Comparison of ENCODE assay signal across 1 cellular context in the genomic region with DNA sequence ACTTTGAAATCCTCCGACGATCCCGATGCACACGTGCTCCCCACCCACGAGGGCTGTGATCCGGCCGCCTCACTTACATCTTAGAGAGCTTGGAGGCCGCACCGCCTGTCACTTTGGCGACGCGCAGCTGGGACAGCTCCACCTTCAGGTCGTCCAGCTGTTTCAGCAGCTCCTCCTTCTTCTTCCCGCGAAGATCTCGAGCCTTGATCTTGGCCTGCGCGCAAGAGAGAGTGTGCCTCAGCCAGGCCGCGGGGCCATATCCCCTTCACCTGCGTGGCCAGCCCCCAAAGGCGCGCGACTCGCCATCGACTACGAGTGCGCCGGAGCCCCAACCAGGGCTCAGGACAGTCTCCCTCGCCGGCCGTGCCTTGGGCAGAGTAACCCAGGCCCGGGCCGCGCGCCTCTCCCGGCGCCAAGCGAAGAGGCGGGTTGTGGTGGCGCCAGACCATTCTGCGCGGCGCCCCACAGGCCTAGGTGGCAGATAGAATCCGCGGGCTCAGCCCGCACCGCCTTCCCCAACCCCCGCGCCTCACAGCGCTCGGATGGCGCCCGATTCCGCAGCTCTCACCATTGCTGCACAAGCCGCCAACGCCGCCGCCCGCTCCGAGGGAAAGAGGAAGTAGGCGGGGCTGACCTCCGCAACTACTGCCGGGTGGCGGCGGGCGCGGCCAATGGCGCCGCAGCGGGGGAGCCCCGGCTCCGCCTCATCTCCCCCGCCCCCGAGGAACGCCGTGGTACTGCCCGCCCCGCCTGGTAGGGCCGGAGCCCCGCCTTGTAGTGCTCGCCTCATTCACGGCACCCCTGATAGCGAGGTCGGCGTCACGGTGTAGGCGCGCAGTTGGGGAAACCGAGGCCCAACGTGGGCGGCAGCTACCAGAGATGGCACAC.
TF ChIP-seq lines count a peak whose summit lies in the region.

A gene (plus strand): TSS at position 789 of the 888 bp plus-strand sequence. CDS start 7,161 bp downstream, outside the sequence.
A gene (minus strand): TSS at position 616 of the 888 bp plus-strand sequence. CDS start 45 bp downstream, at position 571.

TF ChIP-seq in K562, 482 proteins besides CTCF, POLR2A, EP300 and RAD21 (continued from another document and continues in another):
- TF ChIP-seq ZNF699 (CRISPR knock-in tag; IDR thresholded peaks at IDR 0.05; ENCODE audit: insufficient replicate concordance) = no peak
- no peak for TF ChIP-seq POLR3G (IDR thresholded peaks at IDR 0.05; ENCODE audit: extremely low read depth, insufficient read length, insufficient replicate concordance)
- TF ChIP-seq CAMTA2 (CRISPR knock-in tag; conservative IDR thresholded peaks at IDR 0.05) = no peak
- no peak for TF ChIP-seq ZNF133 (CRISPR knock-in tag; IDR thresholded peaks at IDR 0.05)
- no peak for TF ChIP-seq GATAD2B (IDR thresholded peaks at IDR 0.05; ENCODE audit: borderline replicate concordance)
- TF ChIP-seq NEUROD1 (IDR thresholded peaks at IDR 0.05; ENCODE audit: borderline replicate concordance, low read depth, low read length, partially characterized antibody) = peak; percentile 62
- TF ChIP-seq ZNF316 (IDR thresholded peaks at IDR 0.05) = 0 out of 2 replicates have a peak, but pooled peaks have one; percentile 7
- TF ChIP-seq ESRRA (IDR thresholded peaks at IDR 0.05; ENCODE audit: borderline replicate concordance, low read depth) = no peak; the same call in 1 of the 2 replicates
- TF ChIP-seq PCBP2 (IDR thresholded peaks at IDR 0.05; ENCODE audit: low read depth, low read length, poor library complexity, severe bottlenecking) = peak; percentile 39
- TF ChIP-seq CBFA2T3 (IDR thresholded peaks at IDR 0.05) = no peak
- TF ChIP-seq GATA2 (CRISPR knock-in tag; IDR thresholded peaks at IDR 0.05) = peak; percentile 64
- no peak for TF ChIP-seq SMARCE1 (IDR thresholded peaks at IDR 0.05)
- no peak for TF ChIP-seq ZNF589 (CRISPR knock-in tag; IDR thresholded peaks at IDR 0.05; ENCODE audit: low read depth)
- no peak for TF ChIP-seq KAT2B (IDR thresholded peaks at IDR 0.05; ENCODE audit: low read depth, low read length)
- no peak for TF ChIP-seq MYBL2 (IDR thresholded peaks at IDR 0.05; ENCODE audit: low read depth)
- TF ChIP-seq MYBL2 (CRISPR knock-in tag; IDR thresholded peaks at IDR 0.05; ENCODE audit: borderline replicate concordance) = no peak
- no peak for TF ChIP-seq ZKSCAN8 (CRISPR knock-in tag; IDR thresholded peaks at IDR 0.05)
- no peak for TF ChIP-seq ZNF436 (CRISPR knock-in tag; IDR thresholded peaks at IDR 0.05)
- peak; percentile 46; the same call in 1 of the 2 replicates for TF ChIP-seq E2F3 (CRISPR knock-in tag; IDR thresholded peaks at IDR 0.05)
- TF ChIP-seq, protein P1, sequence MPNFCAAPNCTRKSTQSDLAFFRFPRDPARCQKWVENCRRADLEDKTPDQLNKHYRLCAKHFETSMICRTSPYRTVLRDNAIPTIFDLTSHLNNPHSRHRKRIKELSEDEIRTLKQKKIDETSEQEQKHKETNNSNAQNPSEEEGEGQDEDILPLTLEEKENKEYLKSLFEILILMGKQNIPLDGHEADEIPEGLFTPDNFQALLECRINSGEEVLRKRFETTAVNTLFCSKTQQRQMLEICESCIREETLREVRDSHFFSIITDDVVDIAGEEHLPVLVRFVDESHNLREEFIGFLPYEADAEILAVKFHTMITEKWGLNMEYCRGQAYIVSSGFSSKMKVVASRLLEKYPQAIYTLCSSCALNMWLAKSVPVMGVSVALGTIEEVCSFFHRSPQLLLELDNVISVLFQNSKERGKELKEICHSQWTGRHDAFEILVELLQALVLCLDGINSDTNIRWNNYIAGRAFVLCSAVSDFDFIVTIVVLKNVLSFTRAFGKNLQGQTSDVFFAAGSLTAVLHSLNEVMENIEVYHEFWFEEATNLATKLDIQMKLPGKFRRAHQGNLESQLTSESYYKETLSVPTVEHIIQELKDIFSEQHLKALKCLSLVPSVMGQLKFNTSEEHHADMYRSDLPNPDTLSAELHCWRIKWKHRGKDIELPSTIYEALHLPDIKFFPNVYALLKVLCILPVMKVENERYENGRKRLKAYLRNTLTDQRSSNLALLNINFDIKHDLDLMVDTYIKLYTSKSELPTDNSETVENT (CRISPR knock-in tag; IDR thresholded peaks at IDR 0.05) = peak; percentile 34; the same call in 1 of the 2 replicates
- TF ChIP-seq HCFC1 (IDR thresholded peaks at IDR 0.05; ENCODE audit: low read depth, low read length) = peak; percentile 79
- no peak for TF ChIP-seq WHSC1 (IDR thresholded peaks at IDR 0.05; ENCODE audit: low read length)
- TF ChIP-seq, protein P2, sequence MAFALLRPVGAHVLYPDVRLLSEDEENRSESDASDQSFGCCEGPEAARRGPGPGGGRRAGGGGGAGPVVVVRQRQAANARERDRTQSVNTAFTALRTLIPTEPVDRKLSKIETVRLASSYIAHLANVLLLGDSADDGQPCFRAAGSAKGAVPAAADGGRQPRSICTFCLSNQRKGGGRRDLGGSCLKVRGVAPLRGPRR (CRISPR knock-in tag; IDR thresholded peaks at IDR 0.05) = no peak
- no peak for TF ChIP-seq ZZZ3 (IDR thresholded peaks at IDR 0.05)
- TF ChIP-seq KDM4B (IDR thresholded peaks at IDR 0.05; ENCODE audit: borderline replicate concordance in 2 of 2, low read depth in 1 of 2) = peak in 1 of 2 experiments; percentile 83; a peak in 2 of 4 replicates
- TF ChIP-seq SMAD1 (IDR thresholded peaks at IDR 0.05; ENCODE audit: low read depth, low read length, partially characterized antibody) = peak; percentile 78
- TF ChIP-seq, protein P3, sequence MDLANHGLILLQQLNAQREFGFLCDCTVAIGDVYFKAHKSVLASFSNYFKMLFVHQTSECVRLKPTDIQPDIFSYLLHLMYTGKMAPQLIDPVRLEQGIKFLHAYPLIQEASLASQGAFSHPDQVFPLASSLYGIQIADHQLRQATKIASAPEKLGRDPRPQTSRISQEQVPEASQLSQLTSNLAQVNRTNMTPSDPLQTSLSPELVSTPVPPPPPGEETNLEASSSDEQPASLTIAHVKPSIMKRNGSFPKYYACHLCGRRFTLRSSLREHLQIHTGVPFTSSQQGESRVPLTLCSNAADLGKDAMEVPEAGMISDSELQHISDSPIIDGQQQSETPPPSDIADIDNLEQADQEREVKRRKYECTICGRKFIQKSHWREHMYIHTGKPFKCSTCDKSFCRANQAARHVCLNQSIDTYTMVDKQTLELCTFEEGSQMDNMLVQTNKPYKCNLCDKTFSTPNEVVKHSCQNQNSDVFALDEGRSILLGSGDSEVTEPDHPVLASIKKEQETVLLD (IDR thresholded peaks at IDR 0.05) = no peak
- peak in 2 of 3 experiments; percentile 76 to 78 for TF ChIP-seq YY1 (IDR thresholded peaks at IDR 0.05; ENCODE audit: borderline replicate concordance in 1 of 3, control insufficient read depth in 1 of 3, extremely low read depth in 1 of 3, insufficient read depth in 3 of 3, insufficient read length in 1 of 3, insufficient replicate concordance in 2 of 3, low read depth in 1 of 3, low read length in 2 of 3)
- TF ChIP-seq PHTF2 (CRISPR knock-in tag; IDR thresholded peaks at IDR 0.05) = no peak
- TF ChIP-seq, protein P4, sequence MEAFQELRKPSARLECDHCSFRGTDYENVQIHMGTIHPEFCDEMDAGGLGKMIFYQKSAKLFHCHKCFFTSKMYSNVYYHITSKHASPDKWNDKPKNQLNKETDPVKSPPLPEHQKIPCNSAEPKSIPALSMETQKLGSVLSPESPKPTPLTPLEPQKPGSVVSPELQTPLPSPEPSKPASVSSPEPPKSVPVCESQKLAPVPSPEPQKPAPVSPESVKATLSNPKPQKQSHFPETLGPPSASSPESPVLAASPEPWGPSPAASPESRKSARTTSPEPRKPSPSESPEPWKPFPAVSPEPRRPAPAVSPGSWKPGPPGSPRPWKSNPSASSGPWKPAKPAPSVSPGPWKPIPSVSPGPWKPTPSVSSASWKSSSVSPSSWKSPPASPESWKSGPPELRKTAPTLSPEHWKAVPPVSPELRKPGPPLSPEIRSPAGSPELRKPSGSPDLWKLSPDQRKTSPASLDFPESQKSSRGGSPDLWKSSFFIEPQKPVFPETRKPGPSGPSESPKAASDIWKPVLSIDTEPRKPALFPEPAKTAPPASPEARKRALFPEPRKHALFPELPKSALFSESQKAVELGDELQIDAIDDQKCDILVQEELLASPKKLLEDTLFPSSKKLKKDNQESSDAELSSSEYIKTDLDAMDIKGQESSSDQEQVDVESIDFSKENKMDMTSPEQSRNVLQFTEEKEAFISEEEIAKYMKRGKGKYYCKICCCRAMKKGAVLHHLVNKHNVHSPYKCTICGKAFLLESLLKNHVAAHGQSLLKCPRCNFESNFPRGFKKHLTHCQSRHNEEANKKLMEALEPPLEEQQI (IDR thresholded peaks at IDR 0.05) = no peak
- peak; percentile 94; the same call in 1 of the 2 replicates for TF ChIP-seq BCOR (IDR thresholded peaks at IDR 0.05)
- peak; percentile 57; the same call in 1 of the 2 replicates for TF ChIP-seq L3MBTL2 (IDR thresholded peaks at IDR 0.05)
- no peak for TF ChIP-seq ZNF311 (CRISPR knock-in tag; IDR thresholded peaks at IDR 0.05)
- no peak for TF ChIP-seq ZNF23 (CRISPR knock-in tag; IDR thresholded peaks at IDR 0.05)
- peak; percentile 51 for TF ChIP-seq NFYB (IDR thresholded peaks at IDR 0.05; ENCODE audit: extremely low read depth, insufficient read length)
- 0 out of 2 replicates have a peak, but pooled peaks have one; percentile 42 for TF ChIP-seq CBFB (CRISPR knock-in tag; IDR thresholded peaks at IDR 0.05)
- TF ChIP-seq ZBTB1 (CRISPR knock-in tag; IDR thresholded peaks at IDR 0.05; ENCODE audit: borderline replicate concordance, low read depth) = no peak
- TF ChIP-seq, protein P5, sequence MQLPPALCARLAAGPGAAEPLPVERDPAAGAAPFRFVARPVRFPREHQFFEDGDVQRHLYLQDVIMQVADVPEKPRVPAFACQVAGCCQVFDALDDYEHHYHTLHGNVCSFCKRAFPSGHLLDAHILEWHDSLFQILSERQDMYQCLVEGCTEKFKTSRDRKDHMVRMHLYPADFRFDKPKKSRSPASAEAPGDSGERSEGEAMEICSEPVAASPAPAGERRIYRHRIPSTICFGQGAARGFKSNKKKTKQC (CRISPR knock-in tag; IDR thresholded peaks at IDR 0.05) = peak; percentile 44; the same call in 1 of the 2 replicates
- TF ChIP-seq COPS2 (conservative IDR thresholded peaks at IDR 0.05) = no peak
- TF ChIP-seq JUN (IDR thresholded peaks at IDR 0.05; ENCODE audit: borderline replicate concordance, low read depth, low read length) = peak; percentile 28; the same call in 1 of the 2 replicates
- peak; percentile 68; the same call in 1 of the 2 replicates for TF ChIP-seq JUN (CRISPR knock-in tag; IDR thresholded peaks at IDR 0.05; ENCODE audit: borderline replicate concordance)
- no peak for TF ChIP-seq RUNX1 (IDR thresholded peaks at IDR 0.05; ENCODE audit: low read depth)
- TF ChIP-seq POLR2H (tag; IDR thresholded peaks at IDR 0.05; ENCODE audit: low read depth) = no peak
- no peak for TF ChIP-seq ZC3H8 (IDR thresholded peaks at IDR 0.05)
- TF ChIP-seq, protein P6, sequence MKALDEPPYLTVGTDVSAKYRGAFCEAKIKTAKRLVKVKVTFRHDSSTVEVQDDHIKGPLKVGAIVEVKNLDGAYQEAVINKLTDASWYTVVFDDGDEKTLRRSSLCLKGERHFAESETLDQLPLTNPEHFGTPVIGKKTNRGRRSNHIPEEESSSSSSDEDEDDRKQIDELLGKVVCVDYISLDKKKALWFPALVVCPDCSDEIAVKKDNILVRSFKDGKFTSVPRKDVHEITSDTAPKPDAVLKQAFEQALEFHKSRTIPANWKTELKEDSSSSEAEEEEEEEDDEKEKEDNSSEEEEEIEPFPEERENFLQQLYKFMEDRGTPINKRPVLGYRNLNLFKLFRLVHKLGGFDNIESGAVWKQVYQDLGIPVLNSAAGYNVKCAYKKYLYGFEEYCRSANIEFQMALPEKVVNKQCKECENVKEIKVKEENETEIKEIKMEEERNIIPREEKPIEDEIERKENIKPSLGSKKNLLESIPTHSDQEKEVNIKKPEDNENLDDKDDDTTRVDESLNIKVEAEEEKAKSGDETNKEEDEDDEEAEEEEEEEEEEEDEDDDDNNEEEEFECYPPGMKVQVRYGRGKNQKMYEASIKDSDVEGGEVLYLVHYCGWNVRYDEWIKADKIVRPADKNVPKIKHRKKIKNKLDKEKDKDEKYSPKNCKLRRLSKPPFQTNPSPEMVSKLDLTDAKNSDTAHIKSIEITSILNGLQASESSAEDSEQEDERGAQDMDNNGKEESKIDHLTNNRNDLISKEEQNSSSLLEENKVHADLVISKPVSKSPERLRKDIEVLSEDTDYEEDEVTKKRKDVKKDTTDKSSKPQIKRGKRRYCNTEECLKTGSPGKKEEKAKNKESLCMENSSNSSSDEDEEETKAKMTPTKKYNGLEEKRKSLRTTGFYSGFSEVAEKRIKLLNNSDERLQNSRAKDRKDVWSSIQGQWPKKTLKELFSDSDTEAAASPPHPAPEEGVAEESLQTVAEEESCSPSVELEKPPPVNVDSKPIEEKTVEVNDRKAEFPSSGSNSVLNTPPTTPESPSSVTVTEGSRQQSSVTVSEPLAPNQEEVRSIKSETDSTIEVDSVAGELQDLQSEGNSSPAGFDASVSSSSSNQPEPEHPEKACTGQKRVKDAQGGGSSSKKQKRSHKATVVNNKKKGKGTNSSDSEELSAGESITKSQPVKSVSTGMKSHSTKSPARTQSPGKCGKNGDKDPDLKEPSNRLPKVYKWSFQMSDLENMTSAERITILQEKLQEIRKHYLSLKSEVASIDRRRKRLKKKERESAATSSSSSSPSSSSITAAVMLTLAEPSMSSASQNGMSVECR (CRISPR knock-in tag; IDR thresholded peaks at IDR 0.05) = peak; percentile 96
- TF ChIP-seq U2AF2 (optimal IDR thresholded peaks at IDR 0.05; ENCODE audit: low read depth, low read length) = no peak
- TF ChIP-seq, protein P7, sequence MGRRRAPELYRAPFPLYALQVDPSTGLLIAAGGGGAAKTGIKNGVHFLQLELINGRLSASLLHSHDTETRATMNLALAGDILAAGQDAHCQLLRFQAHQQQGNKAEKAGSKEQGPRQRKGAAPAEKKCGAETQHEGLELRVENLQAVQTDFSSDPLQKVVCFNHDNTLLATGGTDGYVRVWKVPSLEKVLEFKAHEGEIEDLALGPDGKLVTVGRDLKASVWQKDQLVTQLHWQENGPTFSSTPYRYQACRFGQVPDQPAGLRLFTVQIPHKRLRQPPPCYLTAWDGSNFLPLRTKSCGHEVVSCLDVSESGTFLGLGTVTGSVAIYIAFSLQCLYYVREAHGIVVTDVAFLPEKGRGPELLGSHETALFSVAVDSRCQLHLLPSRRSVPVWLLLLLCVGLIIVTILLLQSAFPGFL (CRISPR knock-in tag; IDR thresholded peaks at IDR 0.05) = no peak
- TF ChIP-seq, protein P8, sequence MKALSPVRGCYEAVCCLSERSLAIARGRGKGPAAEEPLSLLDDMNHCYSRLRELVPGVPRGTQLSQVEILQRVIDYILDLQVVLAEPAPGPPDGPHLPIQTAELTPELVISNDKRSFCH (CRISPR knock-in tag; IDR thresholded peaks at IDR 0.05) = no peak
- TF ChIP-seq, protein P8 (tag; IDR thresholded peaks at IDR 0.05) = peak; percentile 47; the same call in 1 of the 2 replicates
- TF ChIP-seq, protein P9, sequence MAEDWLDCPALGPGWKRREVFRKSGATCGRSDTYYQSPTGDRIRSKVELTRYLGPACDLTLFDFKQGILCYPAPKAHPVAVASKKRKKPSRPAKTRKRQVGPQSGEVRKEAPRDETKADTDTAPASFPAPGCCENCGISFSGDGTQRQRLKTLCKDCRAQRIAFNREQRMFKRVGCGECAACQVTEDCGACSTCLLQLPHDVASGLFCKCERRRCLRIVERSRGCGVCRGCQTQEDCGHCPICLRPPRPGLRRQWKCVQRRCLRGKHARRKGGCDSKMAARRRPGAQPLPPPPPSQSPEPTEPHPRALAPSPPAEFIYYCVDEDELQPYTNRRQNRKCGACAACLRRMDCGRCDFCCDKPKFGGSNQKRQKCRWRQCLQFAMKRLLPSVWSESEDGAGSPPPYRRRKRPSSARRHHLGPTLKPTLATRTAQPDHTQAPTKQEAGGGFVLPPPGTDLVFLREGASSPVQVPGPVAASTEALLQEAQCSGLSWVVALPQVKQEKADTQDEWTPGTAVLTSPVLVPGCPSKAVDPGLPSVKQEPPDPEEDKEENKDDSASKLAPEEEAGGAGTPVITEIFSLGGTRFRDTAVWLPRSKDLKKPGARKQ (CRISPR knock-in tag; IDR thresholded peaks at IDR 0.05) = no peak
